8 cellular contexts compared by ENCODE assay signal in the genomic region with DNA sequence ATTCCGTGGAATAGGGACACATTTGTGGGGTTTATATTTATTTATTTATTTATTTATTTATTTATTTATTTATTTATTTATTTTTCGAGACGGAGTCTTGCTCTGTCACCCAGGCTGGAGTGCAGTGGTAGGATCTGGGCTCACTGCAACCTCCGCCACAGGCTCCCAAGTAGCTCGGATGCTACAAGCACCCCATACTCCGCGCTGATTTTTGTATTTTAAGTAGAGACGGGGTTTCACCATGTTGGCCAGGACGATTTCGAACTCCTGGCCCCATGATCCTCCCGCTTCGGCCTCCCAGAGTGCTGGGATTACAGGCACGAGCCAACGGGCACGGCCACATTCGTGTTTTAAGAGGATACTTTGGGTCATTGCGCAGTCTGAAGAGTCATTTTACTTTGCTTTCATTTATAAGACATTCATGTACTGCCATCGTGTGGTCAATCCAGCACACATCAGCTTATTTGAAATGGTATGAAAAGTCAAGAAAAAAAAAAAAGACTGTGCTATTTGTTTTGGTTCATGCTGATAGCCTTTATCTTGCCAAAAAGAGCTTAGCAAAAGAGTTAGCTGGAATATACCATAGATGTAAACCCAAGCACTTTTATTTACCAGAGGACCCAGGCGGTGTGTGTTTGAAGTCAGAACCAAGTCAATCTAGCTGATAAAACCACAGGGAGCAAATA.
DNase-seq lines count a peak whose midpoint lies in the region; ATAC-seq, FAIRE-seq and TF ChIP-seq lines count a peak whose summit lies in the region.
"Not testable (repeated sequence)": the region's sequence is repeated elsewhere in the genome, so short reads cannot be mapped to it uniquely, and the experiment has no call there.

No MANE protein-coding gene starts in this region.

- H3K27ac ChIP-seq in ACC112 (ENCODE audit: low read depth, low read length); brain microvascular endothelial cell; left ventricle myocardium inferior (replicated peaks): not testable (repeated sequence)

- FAIRE-seq in GM18507 (lab: Jason Lieb, UNC), result peak; percentile 95

- in situ Hi-C loops in brain microvascular endothelial cell (cut with HindIII; ENCODE audit: low pct_ligation_motif_present, low sequenced_read_pairs), result not testable (repeated sequence)

- H3K27me3 ChIP-seq in ACC112 (ENCODE audit: insufficient read depth, low read length); brain microvascular endothelial cell (replicated peaks); left ventricle myocardium inferior (ENCODE audit: low read depth): not testable (repeated sequence)

- peaks cover 23% of the 10 kb centered on the region for H3K4me1 ChIP-seq in ACC112 (ENCODE audit: control insufficient read depth, insufficient read depth, low read length, unreplicated experiment)
- H3K4me1 ChIP-seq in left ventricle myocardium inferior, result not testable (repeated sequence)

- not testable (repeated sequence) for H3K9me3 ChIP-seq in left ventricle myocardium inferior (replicated peaks)

- peak; percentile 63 for ATAC-seq in HG02571 (IDR thresholded peaks at IDR 0.05; ENCODE audit: unreplicated experiment)

- intact Hi-C loops in left ventricle myocardium inferior (cut with micrococcal nuclease), result not testable (repeated sequence)

- DNase-seq in GM18507 (ENCODE audit: extremely low spot score, insufficient read length, low read depth); osteocyte (ENCODE audit: extremely low spot score, unreplicated experiment): not testable (repeated sequence)
- peak; percentile 73 for DNase-seq in LHCN-M2 (ENCODE audit: low read depth)
- peak; percentile 38 for DNase-seq in RPMI7951 (ENCODE audit: low read depth)
- DNase-seq in brain microvascular endothelial cell, result peak; percentile 25
- DNase-seq in left ventricle myocardium inferior, result peak; percentile 16

- H3K4me3 ChIP-seq in ACC112 (ENCODE audit: low read depth, low read length), result peak overlapping the region; percentile 61
- H3K4me3 ChIP-seq in brain microvascular endothelial cell (ENCODE audit: low read depth, low read length), result peak overlapping the region; percentile 51
- H3K4me3 ChIP-seq in left ventricle myocardium inferior, result peak overlapping the region; percentile 49

- not testable (repeated sequence) for H3K9me3 Mint-ChIP-seq in osteocyte (ENCODE audit: unreplicated experiment)

- not testable (repeated sequence) for H3K27ac Mint-ChIP-seq in osteocyte (ENCODE audit: unreplicated experiment)

- not testable (repeated sequence) for H3K36me3 Mint-ChIP-seq in osteocyte (ENCODE audit: unreplicated experiment)

- not testable (repeated sequence) for H3K79me2 ChIP-seq in ACC112 (ENCODE audit: control insufficient read depth, insufficient read depth, low read length, unreplicated experiment)

- not testable (repeated sequence) for H3K36me3 ChIP-seq in ACC112 (ENCODE audit: insufficient read depth, low read length); brain microvascular endothelial cell (replicated peaks); left ventricle myocardium inferior

- peak; percentile 37 for TF ChIP-seq CTCF in brain microvascular endothelial cell (IDR thresholded peaks at IDR 0.05; ENCODE audit: low read depth, low read length, missing control alignments)
- peak; percentile 58 for TF ChIP-seq CTCF in left ventricle myocardium inferior (IDR thresholded peaks at IDR 0.05; ENCODE audit: borderline replicate concordance)
- peak; percentile 59 for TF ChIP-seq CTCF in osteocyte (IDR thresholded peaks at IDR 0.05)

- H2AFZ ChIP-seq in ACC112 (ENCODE audit: low read length, unreplicated experiment), result peak overlapping the region; percentile 70

- not testable (repeated sequence) for H3K4me1 Mint-ChIP-seq in osteocyte (ENCODE audit: unreplicated experiment)

- H3K4me3 Mint-ChIP-seq in osteocyte (ENCODE audit: unreplicated experiment), result peak overlapping the region; percentile 74

- H3K27me3 Mint-ChIP-seq in osteocyte (ENCODE audit: unreplicated experiment), result peaks cover 15% of the 10 kb centered on the region
